21 cellular contexts compared by ENCODE assay signal in the genomic region with DNA sequence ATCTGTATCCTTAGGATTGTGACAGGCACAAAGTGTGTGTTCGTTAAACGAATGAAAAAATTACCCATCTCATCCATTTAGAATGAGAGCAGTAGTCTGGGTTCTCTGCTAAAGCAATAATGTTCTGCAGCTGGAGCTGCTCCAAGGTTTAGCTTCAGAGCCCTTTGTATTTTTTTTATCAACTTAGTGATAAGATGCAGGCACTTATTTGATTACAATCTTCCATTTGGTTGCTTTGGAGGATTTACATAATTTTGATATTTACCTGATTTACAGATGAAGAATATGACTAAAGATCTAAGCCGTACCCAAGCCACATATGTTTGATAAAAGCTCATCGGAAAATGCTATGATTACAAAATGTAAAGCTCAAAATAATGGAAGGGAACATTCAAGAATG.
"Had no signal": no experiment of that assay in that cellular context is flagged by ENCODE, and none has a peak within 500 bp of the region (broad histone marks: within the 10 kb centered on the region; RNA-seq: fewer than 3 reads in every experiment).

No MANE protein-coding gene starts in this region.

- H3K27ac ChIP-seq: RWPE1 had no signal

- ATAC-seq: HepG2, Panc1, PC-3 had no signal

- DNase-seq: IMR-90, Karpas-422, KG1, MM.1S, NCI-H1092 treated with DMSO at 0.1 percent for 48 hours, NCI-H1436, NCI-H187, NCI-H2029, NCI-H2081 treated with DMSO at 0.1 percent for 48 hours, NCI-H2171, NCI-H226, NCI-H446, NCI-H510A, NCI-H524 treated with DMSO at 0.1 percent for 48 hours, NCI-H69, NCI-H774, PC-3, SHP77 had no signal
